In the genomic region with DNA sequence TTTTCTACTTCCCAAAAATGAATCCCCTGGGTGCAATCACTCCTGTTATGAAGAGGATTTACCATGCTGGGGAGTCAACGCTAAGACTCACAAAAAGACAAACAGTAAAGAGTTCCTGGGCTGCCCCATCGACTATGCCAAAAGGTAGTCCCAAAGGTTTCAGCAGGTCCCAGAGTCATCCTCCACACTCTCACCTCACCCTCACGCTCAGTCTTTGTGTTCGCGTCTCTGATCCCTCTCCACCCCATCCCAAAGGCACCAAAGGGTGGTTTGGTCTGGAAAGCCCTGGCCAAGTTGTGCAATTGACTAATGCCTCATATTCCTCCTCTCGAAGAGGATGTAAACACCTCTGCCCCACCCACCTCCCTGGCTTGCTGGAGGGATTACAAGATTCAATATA, we compare ENCODE assay signal across 24 cellular contexts.
"Had no signal": no experiment of that assay in that cellular context is flagged by ENCODE, and none has a peak within 500 bp of the region (broad histone marks: within the 10 kb centered on the region; RNA-seq: fewer than 3 reads in every experiment).

No MANE protein-coding gene starts in this region.

- H3K4me1 ChIP-seq: lower lobe of right lung, tibial nerve, upper lobe of right lung, uterus had no signal

- DNase-seq: cortex of kidney; effector CD4-positive, alpha-beta T cell; hypothalamus; immature natural killer cell; islet precursor cell; kidney glomerular epithelial cell; left ventricle myocardium superior; lower lobe of right lung; natural killer cell; occipital lobe; ovary; posterior cingulate gyrus; retina; right lobe of liver; small intestine; stimulated activated CD4-positive, alpha-beta T cell treated with anti-CD3 and anti-CD28 coated beads, Interleukin-15, amount 100 ng/mL, for 24 hours; stimulated activated CD4-positive, alpha-beta T cell treated with anti-CD3 and anti-CD28 coated beads, Interleukin-2, amount 100 ng/mL, for 48 hours; stimulated activated naive B cell treated with anti-CD40 and anti-IgM and Interleukin-4, amounts not matched to agents 10 μg/mL and 1 μg/mL and 100 μg/mL, for 72 hours; upper lobe of right lung; uterus had no signal

- H3K4me3 Mint-ChIP-seq: immature natural killer cell; memory B cell; natural killer cell; stimulated activated naive B cell treated with anti-CD40 and anti-IgM and Interleukin-4, amounts not matched to agents 10 μg/mL and 1 μg/mL and 100 μg/mL, for 72 hours; stimulated activated naive CD8-positive, alpha-beta T cell treated with anti-CD3 and anti-CD28 coated beads, Interleukin-15, Interleukin-2, amounts not matched to agents 100 ng/mL and 50 ng/mL, for 24 hours had no signal

- H3K9me3 ChIP-seq: lower lobe of right lung, ovary, right lobe of liver, thoracic aorta, tibial nerve, upper lobe of right lung, uterus had no signal

- H3K9me3 Mint-ChIP-seq: immature natural killer cell; memory B cell; natural killer cell; stimulated activated naive B cell treated with anti-CD40 and anti-IgM and Interleukin-4, amounts not matched to agents 10 μg/mL and 1 μg/mL and 100 μg/mL, for 72 hours; stimulated activated naive CD8-positive, alpha-beta T cell treated with anti-CD3 and anti-CD28 coated beads, Interleukin-15, Interleukin-2, amounts not matched to agents 100 ng/mL and 50 ng/mL, for 24 hours had no signal

- H3K27ac Mint-ChIP-seq: immature natural killer cell; memory B cell; natural killer cell; stimulated activated naive B cell treated with anti-CD40 and anti-IgM and Interleukin-4, amounts not matched to agents 10 μg/mL and 1 μg/mL and 100 μg/mL, for 72 hours; stimulated activated naive CD8-positive, alpha-beta T cell treated with anti-CD3 and anti-CD28 coated beads, Interleukin-15, Interleukin-2, amounts not matched to agents 100 ng/mL and 50 ng/mL, for 24 hours had no signal

- H3K36me3 ChIP-seq: lower lobe of right lung, ovary, right lobe of liver, thoracic aorta, tibial nerve, upper lobe of right lung, uterus had no signal

- ATAC-seq: left ventricle myocardium superior; lower lobe of right lung; natural killer cell; right lobe of liver; stimulated activated naive B cell treated with anti-CD40 and anti-IgM and Interleukin-4, amounts not matched to agents 10 μg/mL and 1 μg/mL and 100 μg/mL, for 72 hours; upper lobe of right lung had no signal

- H3K27me3 ChIP-seq: ovary, right lobe of liver, tibial nerve, upper lobe of right lung, uterus had no signal

- H3K4me1 Mint-ChIP-seq: immature natural killer cell; memory B cell; natural killer cell; stimulated activated naive B cell treated with anti-CD40 and anti-IgM and Interleukin-4, amounts not matched to agents 10 μg/mL and 1 μg/mL and 100 μg/mL, for 72 hours had no signal

- H3K36me3 Mint-ChIP-seq: immature natural killer cell; memory B cell; natural killer cell; stimulated activated naive B cell treated with anti-CD40 and anti-IgM and Interleukin-4, amounts not matched to agents 10 μg/mL and 1 μg/mL and 100 μg/mL, for 72 hours had no signal

- H3K27ac ChIP-seq: lower lobe of right lung, ovary, right lobe of liver, thoracic aorta, tibial nerve, upper lobe of right lung, uterus had no signal

- H3K4me3 ChIP-seq: lower lobe of right lung, ovary, right lobe of liver, thoracic aorta, tibial nerve, upper lobe of right lung, uterus had no signal
